In the genomic region with DNA sequence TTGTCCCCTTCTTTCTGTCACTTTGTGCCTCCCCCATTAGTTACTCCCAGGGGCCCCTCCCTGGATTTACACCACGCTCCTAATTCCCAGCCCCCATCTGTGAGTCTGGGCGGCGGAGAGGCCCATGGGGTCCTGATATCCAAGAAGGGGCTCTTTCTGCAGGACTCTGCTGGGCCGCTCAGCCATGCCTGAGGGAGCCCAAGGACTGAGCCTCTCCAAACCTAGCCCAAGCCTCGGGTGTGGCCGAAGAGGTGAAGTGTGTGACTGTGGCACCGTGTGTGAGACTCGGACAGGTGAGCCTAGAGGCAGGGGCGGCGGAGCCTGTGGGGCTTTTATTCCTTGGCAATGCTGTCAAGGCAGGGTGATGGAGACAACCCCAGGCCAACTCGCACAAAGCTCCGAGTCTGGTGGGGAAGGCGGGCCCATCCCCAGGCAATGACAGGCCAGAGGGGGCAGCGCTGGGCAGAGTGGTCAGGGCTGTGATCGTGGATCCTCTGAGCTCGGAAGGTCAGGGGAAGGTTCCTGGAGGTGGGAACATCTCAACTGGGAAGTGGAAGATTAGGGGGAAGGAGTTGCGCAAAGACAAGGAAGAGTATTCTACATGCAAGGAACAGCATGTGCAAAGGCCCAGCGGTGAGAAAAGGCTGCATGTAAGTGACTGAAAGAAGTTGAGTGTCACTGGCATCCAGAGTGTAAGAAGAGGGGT, we compare ENCODE assay signal across 1 cellular context.
A peak's percentile ranks its signal among the peaks of the same experiment; 100 is the strongest.
TF ChIP-seq lines count a peak whose summit lies in the region.

No MANE protein-coding gene starts in this region.

TF ChIP-seq in A549, 52 proteins besides CTCF, POLR2A, EP300 and RAD21 (continued from another document):
- TF ChIP-seq CHD2 (IDR thresholded peaks at IDR 0.05; ENCODE audit: low read length, partially characterized antibody) (no peak), RARB (CRISPR knock-in tag; IDR thresholded peaks at IDR 0.05) (no peak), NFE2L2 (conservative IDR thresholded peaks at IDR 0.05; ENCODE audit: low read length) (no peak), EHF (CRISPR knock-in tag; IDR thresholded peaks at IDR 0.05) (no peak), TFCP2L1 (CRISPR knock-in tag; IDR thresholded peaks at IDR 0.05) (no peak), SREBF2 (IDR thresholded peaks at IDR 0.05) (no peak), ZFP36 (IDR thresholded peaks at IDR 0.05; ENCODE audit: borderline replicate concordance, partially characterized antibody) (no peak), FOXS1 (CRISPR knock-in tag; IDR thresholded peaks at IDR 0.05) (no peak), CHD4 (IDR thresholded peaks at IDR 0.05; ENCODE audit: borderline replicate concordance) (no peak), MAZ (IDR thresholded peaks at IDR 0.05; ENCODE audit: borderline replicate concordance, low read depth, low read length) (no peak), EHMT2 (IDR thresholded peaks at IDR 0.05; ENCODE audit: low read depth) (no peak), FOSL2 (IDR thresholded peaks at IDR 0.05) (no peak), FOSL2 (CRISPR knock-in tag; IDR thresholded peaks at IDR 0.05) (0 out of 2 replicates have a peak, but pooled peaks have one; percentile 7), NPAS2 (CRISPR knock-in tag; IDR thresholded peaks at IDR 0.05; ENCODE audit: borderline replicate concordance) (no peak), RFX5 (IDR thresholded peaks at IDR 0.05) (no peak), HOXA7 (CRISPR knock-in tag; IDR thresholded peaks at IDR 0.05) (0 out of 2 replicates have a peak, but pooled peaks have one; percentile 44), HDAC2 (IDR thresholded peaks at IDR 0.05) (0 out of 2 replicates have a peak, but pooled peaks have one; percentile 70), ZC3H11A (IDR thresholded peaks at IDR 0.05) (no peak), ZSCAN20 (CRISPR knock-in tag; IDR thresholded peaks at IDR 0.05) (no peak), JUNB (IDR thresholded peaks at IDR 0.05) (no peak), KDM5A (IDR thresholded peaks at IDR 0.05) (no peak), ZNF302 (CRISPR knock-in tag; IDR thresholded peaks at IDR 0.05) (no peak), KDM1A (IDR thresholded peaks at IDR 0.05; ENCODE audit: low read depth) (peak; percentile 90), MAFK (IDR thresholded peaks at IDR 0.05; ENCODE audit: partially characterized antibody) (no peak), HOXB13 (CRISPR knock-in tag; IDR thresholded peaks at IDR 0.05; ENCODE audit: low read depth) (peak; percentile 52; the same call in 1 of the 2 replicates), HOXB5 (CRISPR knock-in tag; IDR thresholded peaks at IDR 0.05) (peak; percentile 35; the same call in 1 of the 2 replicates), ESRRA (IDR thresholded peaks at IDR 0.05; ENCODE audit: borderline replicate concordance, low read length) (no peak), FOSB (CRISPR knock-in tag; IDR thresholded peaks at IDR 0.05) (no peak), PHF8 (IDR thresholded peaks at IDR 0.05; ENCODE audit: borderline replicate concordance, low read depth) (no peak), BHLHE40 (IDR thresholded peaks at IDR 0.05; ENCODE audit: low read depth, low read length) (0 out of 2 replicates have a peak, but pooled peaks have one; percentile 6), HEYL (CRISPR knock-in tag; IDR thresholded peaks at IDR 0.05) (no peak), POLR2AphosphoS2 (conservative IDR thresholded peaks at IDR 0.05; ENCODE audit: low read length) (no peak), CBX8 (IDR thresholded peaks at IDR 0.05) (no peak), GATA3 (IDR thresholded peaks at IDR 0.05; ENCODE audit: borderline replicate concordance) (peak; percentile 39; the same call in 1 of the 2 replicates), NR3C1 (IDR thresholded peaks at IDR 0.05) (no peak), CEBPB (IDR thresholded peaks at IDR 0.05) (peak; percentile 62 to 76; a peak in 3 of 4 replicates), SMC3 (IDR thresholded peaks at IDR 0.05) (peak; percentile 21; the same call in 1 of the 3 replicates)
- TF ChIP-seq, protein P1, sequence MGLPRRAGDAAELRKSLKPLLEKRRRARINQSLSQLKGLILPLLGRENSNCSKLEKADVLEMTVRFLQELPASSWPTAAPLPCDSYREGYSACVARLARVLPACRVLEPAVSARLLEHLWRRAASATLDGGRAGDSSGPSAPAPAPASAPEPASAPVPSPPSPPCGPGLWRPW (IDR thresholded peaks at IDR 0.05), result no peak
- TF ChIP-seq, protein P2, sequence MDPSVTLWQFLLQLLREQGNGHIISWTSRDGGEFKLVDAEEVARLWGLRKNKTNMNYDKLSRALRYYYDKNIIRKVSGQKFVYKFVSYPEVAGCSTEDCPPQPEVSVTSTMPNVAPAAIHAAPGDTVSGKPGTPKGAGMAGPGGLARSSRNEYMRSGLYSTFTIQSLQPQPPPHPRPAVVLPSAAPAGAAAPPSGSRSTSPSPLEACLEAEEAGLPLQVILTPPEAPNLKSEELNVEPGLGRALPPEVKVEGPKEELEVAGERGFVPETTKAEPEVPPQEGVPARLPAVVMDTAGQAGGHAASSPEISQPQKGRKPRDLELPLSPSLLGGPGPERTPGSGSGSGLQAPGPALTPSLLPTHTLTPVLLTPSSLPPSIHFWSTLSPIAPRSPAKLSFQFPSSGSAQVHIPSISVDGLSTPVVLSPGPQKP (IDR thresholded peaks at IDR 0.05; ENCODE audit: low read depth, low read length), result no peak
- TF ChIP-seq, protein P3, sequence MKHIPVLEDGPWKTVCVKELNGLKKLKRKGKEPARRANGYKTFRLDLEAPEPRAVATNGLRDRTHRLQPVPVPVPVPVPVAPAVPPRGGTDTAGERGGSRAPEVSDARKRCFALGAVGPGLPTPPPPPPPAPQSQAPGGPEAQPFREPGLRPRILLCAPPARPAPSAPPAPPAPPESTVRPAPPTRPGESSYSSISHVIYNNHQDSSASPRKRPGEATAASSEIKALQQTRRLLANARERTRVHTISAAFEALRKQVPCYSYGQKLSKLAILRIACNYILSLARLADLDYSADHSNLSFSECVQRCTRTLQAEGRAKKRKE (CRISPR knock-in tag; IDR thresholded peaks at IDR 0.05; ENCODE audit: low read depth), result no peak
- TF ChIP-seq, protein P4, sequence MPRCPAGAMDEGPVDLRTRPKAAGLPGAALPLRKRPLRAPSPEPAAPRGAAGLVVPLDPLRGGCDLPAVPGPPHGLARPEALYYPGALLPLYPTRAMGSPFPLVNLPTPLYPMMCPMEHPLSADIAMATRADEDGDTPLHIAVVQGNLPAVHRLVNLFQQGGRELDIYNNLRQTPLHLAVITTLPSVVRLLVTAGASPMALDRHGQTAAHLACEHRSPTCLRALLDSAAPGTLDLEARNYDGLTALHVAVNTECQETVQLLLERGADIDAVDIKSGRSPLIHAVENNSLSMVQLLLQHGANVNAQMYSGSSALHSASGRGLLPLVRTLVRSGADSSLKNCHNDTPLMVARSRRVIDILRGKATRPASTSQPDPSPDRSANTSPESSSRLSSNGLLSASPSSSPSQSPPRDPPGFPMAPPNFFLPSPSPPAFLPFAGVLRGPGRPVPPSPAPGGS (IDR thresholded peaks at IDR 0.05), result no peak
- TF ChIP-seq, protein P5, sequence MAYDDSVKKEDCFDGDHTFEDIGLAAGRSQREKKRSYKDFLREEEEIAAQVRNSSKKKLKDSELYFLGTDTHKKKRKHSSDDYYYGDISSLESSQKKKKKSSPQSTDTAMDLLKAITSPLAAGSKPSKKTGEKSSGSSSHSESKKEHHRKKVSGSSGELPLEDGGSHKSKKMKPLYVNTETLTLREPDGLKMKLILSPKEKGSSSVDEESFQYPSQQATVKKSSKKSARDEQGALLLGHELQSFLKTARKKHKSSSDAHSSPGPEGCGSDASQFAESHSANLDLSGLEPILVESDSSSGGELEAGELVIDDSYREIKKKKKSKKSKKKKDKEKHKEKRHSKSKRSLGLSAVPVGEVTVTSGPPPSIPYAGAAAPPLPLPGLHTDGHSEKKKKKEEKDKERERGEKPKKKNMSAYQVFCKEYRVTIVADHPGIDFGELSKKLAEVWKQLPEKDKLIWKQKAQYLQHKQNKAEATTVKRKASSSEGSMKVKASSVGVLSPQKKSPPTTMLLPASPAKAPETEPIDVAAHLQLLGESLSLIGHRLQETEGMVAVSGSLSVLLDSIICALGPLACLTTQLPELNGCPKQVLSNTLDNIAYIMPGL (CRISPR knock-in tag; IDR thresholded peaks at IDR 0.05; ENCODE audit: borderline replicate concordance), result no peak
- TF ChIP-seq, protein P6, sequence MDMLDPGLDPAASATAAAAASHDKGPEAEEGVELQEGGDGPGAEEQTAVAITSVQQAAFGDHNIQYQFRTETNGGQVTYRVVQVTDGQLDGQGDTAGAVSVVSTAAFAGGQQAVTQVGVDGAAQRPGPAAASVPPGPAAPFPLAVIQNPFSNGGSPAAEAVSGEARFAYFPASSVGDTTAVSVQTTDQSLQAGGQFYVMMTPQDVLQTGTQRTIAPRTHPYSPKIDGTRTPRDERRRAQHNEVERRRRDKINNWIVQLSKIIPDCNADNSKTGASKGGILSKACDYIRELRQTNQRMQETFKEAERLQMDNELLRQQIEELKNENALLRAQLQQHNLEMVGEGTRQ (IDR thresholded peaks at IDR 0.05), result 0 out of 2 replicates have a peak, but pooled peaks have one; percentile 9
- TF ChIP-seq, protein P7, sequence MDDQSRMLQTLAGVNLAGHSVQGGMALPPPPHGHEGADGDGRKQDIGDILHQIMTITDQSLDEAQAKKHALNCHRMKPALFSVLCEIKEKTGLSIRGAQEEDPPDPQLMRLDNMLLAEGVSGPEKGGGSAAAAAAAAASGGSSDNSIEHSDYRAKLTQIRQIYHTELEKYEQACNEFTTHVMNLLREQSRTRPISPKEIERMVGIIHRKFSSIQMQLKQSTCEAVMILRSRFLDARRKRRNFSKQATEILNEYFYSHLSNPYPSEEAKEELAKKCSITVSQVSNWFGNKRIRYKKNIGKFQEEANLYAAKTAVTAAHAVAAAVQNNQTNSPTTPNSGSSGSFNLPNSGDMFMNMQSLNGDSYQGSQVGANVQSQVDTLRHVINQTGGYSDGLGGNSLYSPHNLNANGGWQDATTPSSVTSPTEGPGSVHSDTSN (IDR thresholded peaks at IDR 0.05), result no peak
- TF ChIP-seq, protein P8, sequence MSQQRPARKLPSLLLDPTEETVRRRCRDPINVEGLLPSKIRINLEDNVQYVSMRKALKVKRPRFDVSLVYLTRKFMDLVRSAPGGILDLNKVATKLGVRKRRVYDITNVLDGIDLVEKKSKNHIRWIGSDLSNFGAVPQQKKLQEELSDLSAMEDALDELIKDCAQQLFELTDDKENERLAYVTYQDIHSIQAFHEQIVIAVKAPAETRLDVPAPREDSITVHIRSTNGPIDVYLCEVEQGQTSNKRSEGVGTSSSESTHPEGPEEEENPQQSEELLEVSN (IDR thresholded peaks at IDR 0.05; ENCODE audit: borderline replicate concordance, low read depth), result no peak
- TF ChIP-seq, protein P9, sequence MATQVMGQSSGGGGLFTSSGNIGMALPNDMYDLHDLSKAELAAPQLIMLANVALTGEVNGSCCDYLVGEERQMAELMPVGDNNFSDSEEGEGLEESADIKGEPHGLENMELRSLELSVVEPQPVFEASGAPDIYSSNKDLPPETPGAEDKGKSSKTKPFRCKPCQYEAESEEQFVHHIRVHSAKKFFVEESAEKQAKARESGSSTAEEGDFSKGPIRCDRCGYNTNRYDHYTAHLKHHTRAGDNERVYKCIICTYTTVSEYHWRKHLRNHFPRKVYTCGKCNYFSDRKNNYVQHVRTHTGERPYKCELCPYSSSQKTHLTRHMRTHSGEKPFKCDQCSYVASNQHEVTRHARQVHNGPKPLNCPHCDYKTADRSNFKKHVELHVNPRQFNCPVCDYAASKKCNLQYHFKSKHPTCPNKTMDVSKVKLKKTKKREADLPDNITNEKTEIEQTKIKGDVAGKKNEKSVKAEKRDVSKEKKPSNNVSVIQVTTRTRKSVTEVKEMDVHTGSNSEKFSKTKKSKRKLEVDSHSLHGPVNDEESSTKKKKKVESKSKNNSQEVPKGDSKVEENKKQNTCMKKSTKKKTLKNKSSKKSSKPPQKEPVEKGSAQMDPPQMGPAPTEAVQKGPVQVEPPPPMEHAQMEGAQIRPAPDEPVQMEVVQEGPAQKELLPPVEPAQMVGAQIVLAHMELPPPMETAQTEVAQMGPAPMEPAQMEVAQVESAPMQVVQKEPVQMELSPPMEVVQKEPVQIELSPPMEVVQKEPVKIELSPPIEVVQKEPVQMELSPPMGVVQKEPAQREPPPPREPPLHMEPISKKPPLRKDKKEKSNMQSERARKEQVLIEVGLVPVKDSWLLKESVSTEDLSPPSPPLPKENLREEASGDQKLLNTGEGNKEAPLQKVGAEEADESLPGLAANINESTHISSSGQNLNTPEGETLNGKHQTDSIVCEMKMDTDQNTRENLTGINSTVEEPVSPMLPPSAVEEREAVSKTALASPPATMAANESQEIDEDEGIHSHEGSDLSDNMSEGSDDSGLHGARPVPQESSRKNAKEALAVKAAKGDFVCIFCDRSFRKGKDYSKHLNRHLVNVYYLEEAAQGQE (IDR thresholded peaks at IDR 0.05), result no peak
